Comparison of ENCODE assay signal across 8 cellular contexts in genomic region chr2:96407041-96407918, GRCh38.
DNase-seq lines count a peak whose midpoint lies in the region; ATAC-seq and TF ChIP-seq lines count a peak whose summit lies in the region.

No MANE protein-coding gene starts in this region.

- CTCF ChIA-PET in activated CD4-positive, alpha-beta T cell treated with anti-CD3 and anti-CD28 coated beads for 36 hours (lab: Charles Lee) = interaction anchor here (0.6 to 10.8 kb wide), 41 partner anchors 12 to 372 kb away, joined by 3 to 128 read pairs (median 4); partner anchors contain the start of genes ARID5A, ITPRIPL1 and NEURL3

- DNase-seq in Ammon's horn (ENCODE audit: low spot score) (peak; percentile 94), GM20000 (ENCODE audit: low spot score) (peak; percentile 83), NCI-H2171 treated with DMSO at 0.1 percent for 48 hours (lab: John Stamatoyannopoulos, UW) (peak; percentile 69), kidney tubule cell (ENCODE audit: low spot score) (peak; percentile 77)
- peak; percentile 83 for DNase-seq in activated CD4-positive, alpha-beta T cell treated with anti-CD3 and anti-CD28 coated beads for 36 hours
- DNase-seq in central memory CD8-positive, alpha-beta T cell (ENCODE audit: low spot score in 2 of 2) = peak; percentile 67 to 86
- DNase-seq in stimulated activated CD4-positive, alpha-beta T cell treated with anti-CD3 and anti-CD28 coated beads, Interleukin-2, amount 100 ng/mL, for 24 hours = peak; percentile 66 to 69

- H3K27me3 Mint-ChIP-seq in activated CD4-positive, alpha-beta T cell treated with anti-CD3 and anti-CD28 coated beads for 36 hours = no peaks in the 10 kb centered on the region
- no peaks in the 10 kb centered on the region for H3K27me3 Mint-ChIP-seq in central memory CD8-positive, alpha-beta T cell

- peaks cover 38% of the 10 kb centered on the region for H3K4me1 Mint-ChIP-seq in activated CD4-positive, alpha-beta T cell treated with anti-CD3 and anti-CD28 coated beads for 36 hours
- H3K4me1 Mint-ChIP-seq in central memory CD8-positive, alpha-beta T cell = peaks cover 17% of the 10 kb centered on the region

- ATAC-seq in activated CD4-positive, alpha-beta T cell treated with anti-CD3 and anti-CD28 coated beads for 36 hours = peak; percentile 93
- peak; percentile 98 for ATAC-seq in central memory CD8-positive, alpha-beta T cell (replicated peaks; ENCODE audit: extremely low read depth, poor library complexity, severe bottlenecking)
- ATAC-seq in GM21360 (IDR thresholded peaks at IDR 0.05; ENCODE audit: unreplicated experiment) = no peak

- H3K4me3 Mint-ChIP-seq in activated CD4-positive, alpha-beta T cell treated with anti-CD3 and anti-CD28 coated beads for 36 hours = no peak overlapping the region
- peak overlapping the region; percentile 62 for H3K4me3 Mint-ChIP-seq in central memory CD8-positive, alpha-beta T cell

- no peaks in the 10 kb centered on the region for H3K36me3 Mint-ChIP-seq in activated CD4-positive, alpha-beta T cell treated with anti-CD3 and anti-CD28 coated beads for 36 hours (ENCODE audit: low read depth)
- no peaks in the 10 kb centered on the region for H3K36me3 Mint-ChIP-seq in central memory CD8-positive, alpha-beta T cell (ENCODE audit: insufficient read depth)

- TF ChIP-seq CTCF in GM20000 (IDR thresholded peaks at IDR 0.05; ENCODE audit: extremely low read depth, missing control alignments) = peak; percentile 73

- H3K9me3 Mint-ChIP-seq in activated CD4-positive, alpha-beta T cell treated with anti-CD3 and anti-CD28 coated beads for 36 hours (ENCODE audit: low read depth) = no peaks in the 10 kb centered on the region
- H3K9me3 Mint-ChIP-seq in central memory CD8-positive, alpha-beta T cell = no peaks in the 10 kb centered on the region

- intact Hi-C loops in activated CD4-positive, alpha-beta T cell treated with anti-CD3 and anti-CD28 coated beads for 36 hours (cut with DNase I, micrococcal nuclease) = loop anchor here (1.0 to 5.0 kb wide), 3 partner anchors 101 to 147 kb away; no protein-coding TSS in a partner anchor

- peak overlapping the region; percentile 87 for H3K27ac Mint-ChIP-seq in activated CD4-positive, alpha-beta T cell treated with anti-CD3 and anti-CD28 coated beads for 36 hours
- peak overlapping the region; percentile 95 for H3K27ac Mint-ChIP-seq in central memory CD8-positive, alpha-beta T cell (ENCODE audit: low read depth)

- POLR2A ChIA-PET in activated CD4-positive, alpha-beta T cell treated with anti-CD3 and anti-CD28 coated beads for 36 hours (lab: Charles Lee) = interaction anchor here (0.8 to 1.0 kb wide), 3 partner anchors 104 to 147 kb away, joined by 3 to 6 read pairs (median 5); no protein-coding TSS in a partner anchor
